In the genomic region with DNA sequence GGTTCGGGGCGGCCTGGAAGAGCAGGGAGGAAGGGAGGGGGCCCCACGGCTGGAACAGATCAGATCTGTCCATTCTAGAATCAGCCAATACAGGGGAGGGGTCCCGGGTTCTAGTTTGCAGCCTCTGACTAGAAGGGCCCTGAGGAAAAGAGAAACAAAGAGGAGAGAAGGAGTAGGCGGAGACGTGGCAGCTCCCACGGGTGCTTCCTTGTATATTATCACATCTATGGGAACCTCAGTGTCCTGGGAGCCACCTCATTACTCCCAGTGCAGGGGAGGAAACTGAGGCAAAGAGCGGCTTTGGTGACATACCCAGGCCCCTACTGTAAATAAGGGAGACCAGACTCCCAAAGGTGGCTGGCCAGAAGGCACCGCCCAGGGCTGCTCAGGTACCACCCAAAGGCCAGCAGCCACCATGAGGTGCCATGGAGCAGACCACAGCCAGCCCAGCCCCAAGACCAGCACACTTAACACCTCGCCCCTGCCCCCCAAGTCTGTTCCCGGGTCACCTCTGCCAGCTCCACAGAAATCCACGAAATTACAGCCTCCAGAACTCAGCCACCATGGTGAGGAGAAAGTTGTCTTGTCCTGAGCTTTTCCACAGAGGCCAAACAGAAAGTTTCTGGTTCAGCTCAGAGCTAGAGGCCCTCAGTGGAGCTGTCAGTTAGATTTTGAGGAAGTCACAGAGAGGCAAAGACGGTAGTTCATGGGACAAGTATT, we compare ENCODE assay signal across 9 cellular contexts. TPM values are rescaled to one million over a fixed set of nuclear protein-coding genes. Genes with fewer than 3 reads are reported as not detected.
DNase-seq lines count a peak whose midpoint lies in the region; ATAC-seq and TF ChIP-seq lines count a peak whose summit lies in the region.
"Had no signal": no experiment of that assay in that cellular context is flagged by ENCODE, and none has a peak within 500 bp of the region (broad histone marks: within the 10 kb centered on the region; RNA-seq: fewer than 3 reads in every experiment).

No MANE protein-coding gene starts in this region.

- intact Hi-C loops in OCI-LY7 (cut with micrococcal nuclease; ENCODE audit: unreplicated experiment): no loop called here

- H3K4me3 ChIP-seq in OCI-LY7 (ENCODE audit: low read depth, low read length, poor library complexity, severe bottlenecking) (peak overlapping the region; percentile 74), choroid plexus epithelial cell (ENCODE audit: low read depth, low read length) (peak overlapping the region; percentile 25), neutrophil (ENCODE audit: low read depth in 1 of 2, low read length in 1 of 2) (peak overlapping the region; percentile 47 to 57)

- peak overlapping the region; percentile 96; the same call in 1 of the 2 replicates for H2AFZ ChIP-seq in OCI-LY7 (ENCODE audit: low read length)

- 0 out of 2 replicates have a peak, but pooled peaks have one; percentile 13 for TF ChIP-seq CTCF in OCI-LY7 (conservative IDR thresholded peaks at IDR 0.05; ENCODE audit: low read length)
- no peak for TF ChIP-seq CTCF in choroid plexus epithelial cell (conservative IDR thresholded peaks at IDR 0.05; ENCODE audit: low read depth, low read length)
- no peak for TF ChIP-seq CTCF in neutrophil (IDR thresholded peaks at IDR 0.05)

- H3K27ac ChIP-seq in OCI-LY7 (ENCODE audit: low read depth, low read length, poor library complexity, severe bottlenecking) (peak overlapping the region; percentile 99), neutrophil (peak overlapping the region; percentile 79)

- CTCF ChIA-PET in OCI-LY7 (lab: Charles Lee; ENCODE audit: unreplicated experiment): interaction anchor here (1.0 to 1.7 kb wide), 4 partner anchors 8 to 166 kb away, joined by 3 to 7 read pairs (median 3); no protein-coding TSS in a partner anchor

- H3K9me3 ChIP-seq in OCI-LY7 (ENCODE audit: low read length) (no peaks in the 10 kb centered on the region), neutrophil (no peaks in the 10 kb centered on the region)

- ATAC-seq in GM19452 (IDR thresholded peaks at IDR 0.05; ENCODE audit: unreplicated experiment): no peak

- no peaks in the 10 kb centered on the region for H3K9me2 ChIP-seq in OCI-LY7 (ENCODE audit: insufficient read depth, low read length)

- POLR2A ChIA-PET in OCI-LY7 (lab: Charles Lee): interaction anchor here (0.6 to 1.0 kb wide), 9 partner anchors 18 to 271 kb away, joined by 3 to 5 read pairs (median 3); a partner anchor contains a TSS

- H3K4me2 ChIP-seq in OCI-LY7 (ENCODE audit: low read length): peak overlapping the region; percentile 87

- TSS peak; percentile 75 for BruUV-seq in OCI-LY7 (replicated peaks; lab: Mats Ljungman, UMichigan)

- DNase-seq in GF-D8 (lab: John Stamatoyannopoulos, UW) (peak; percentile 55), OCI-LY7 (ENCODE audit: low spot score) (peak; percentile 69), choroid plexus epithelial cell (ENCODE audit: low read depth) (no peak), hypothalamus (lab: John Stamatoyannopoulos, UW) (no peak), NCI-H1417 (lab: John Stamatoyannopoulos, UW) (no peak)
- DNase-seq in stimulated activated CD4-positive, alpha-beta T cell treated with anti-CD3 and anti-CD28 coated beads, Interleukin-15, amount 100 ng/mL, for 24 hours: no peak
- DNase-seq: activated gamma-delta T cell had no signal

- H3K4me1 ChIP-seq in OCI-LY7 (ENCODE audit: insufficient read depth, low read length, poor library complexity, severe bottlenecking): peaks cover 75% of the 10 kb centered on the region
- peaks cover 29 to 30% of the 10 kb centered on the region in 2 experiments for H3K4me1 ChIP-seq in neutrophil (ENCODE audit: control insufficient read depth in 1 of 2, insufficient read depth in 1 of 2, low read depth in 1 of 2, low read length in 1 of 2)

- no peaks in the 10 kb centered on the region for H4K20me1 ChIP-seq in OCI-LY7 (ENCODE audit: insufficient read depth, low read length)

- H3K79me2 ChIP-seq in OCI-LY7 (ENCODE audit: insufficient read depth, low read depth, low read length): peaks cover 42% of the 10 kb centered on the region

- H3K27me3 ChIP-seq in neutrophil: no peaks in the 10 kb centered on the region

- H3K36me3 ChIP-seq in OCI-LY7 (ENCODE audit: insufficient read depth, low read length): peaks cover 15% of the 10 kb centered on the region; the same call in 1 of the 2 replicates
- H3K36me3 ChIP-seq in neutrophil: no peaks in the 10 kb centered on the region

RNA-seq across cellular contexts. Expression of a gene that starts 2.1 kb away (rescaled TPM):
- total RNA-seq in OCI-LY7 (2014; rRNA removed; shearing (Covaris generic)): 12.8 and 14.0 TPM in 2 replicates
- 14.8 and 22.6 TPM in 2 replicates for total RNA-seq in OCI-LY7 (2022)

Comparison
In these comparisons a context has a peak if more than half of its experiments do, and no peak if none do; other contexts are left out.
1. DNase-seq: peak in GF-D8 (single experiment) and OCI-LY7 (single experiment); none in choroid plexus epithelial cell (single experiment), hypothalamus (0 of 51), stimulated activated CD4-positive, alpha-beta T cell treated with anti-CD3 and anti-CD28 coated beads, Interleukin-15, amount 100 ng/mL, for 24 hours (single experiment) and NCI-H1417 (0 of 3).
2. Peak in every context shown above with its lines, with median percentiles within 50 percentile points of each other: H3K4me3 ChIP-seq.